ENCODE assay signal across 27 cellular contexts in genomic region chr5:154524846-154525245, GRCh38. TPM values are rescaled to one million over a fixed set of nuclear protein-coding genes. Genes with fewer than 3 reads are reported as not detected.
DNase-seq lines count a peak whose midpoint lies in the region; ATAC-seq and TF ChIP-seq lines count a peak whose summit lies in the region.
"Had no signal": no experiment of that assay in that cellular context is flagged by ENCODE, and none has a peak within 500 bp of the region (broad histone marks: within the 10 kb centered on the region; RNA-seq: fewer than 3 reads in every experiment).

No MANE protein-coding gene starts in this region.

- H3K27me3 ChIP-seq in endodermal cell (ENCODE audit: control insufficient read depth, insufficient read depth, low read length, poor library complexity, severe bottlenecking) = no peaks in the 10 kb centered on the region

- peak; percentile 52 for ATAC-seq in stimulated activated naive CD8-positive, alpha-beta T cell treated with anti-CD3 and anti-CD28 coated beads, Interleukin-15, Interleukin-2, amounts not matched to agents 100 U/mL and 50 U/mL, for 24 hours
- no peak for ATAC-seq in stimulated activated naive CD8-positive, alpha-beta T cell treated with anti-CD3 and anti-CD28 coated beads, Interleukin-15, amount 100 ng/mL, for 72 hours
- ATAC-seq in HG02840 (IDR thresholded peaks at IDR 0.05; ENCODE audit: low FRiP score, unreplicated experiment) = no peak
- ATAC-seq in HG03520 (IDR thresholded peaks at IDR 0.05; ENCODE audit: unreplicated experiment) = no peak
- ATAC-seq: HepG2, K562, PC-3 had no signal

- H3K27ac ChIP-seq in endodermal cell (ENCODE audit: low read depth, low read length) = no peak overlapping the region
- H3K27ac ChIP-seq: 22Rv1, HL-60 had no signal

- TF ChIP-seq CTCF in endodermal cell (conservative IDR thresholded peaks at IDR 0.05) (no peak), mesothelial cell of epicardium (IDR thresholded peaks at IDR 0.05; ENCODE audit: unreplicated experiment) (no peak)

- H3K4me1 ChIP-seq in endodermal cell (ENCODE audit: control insufficient read depth, insufficient read depth, low read length) = peaks cover 38% of the 10 kb centered on the region

- peaks cover 75% of the 10 kb centered on the region for H3K27me3 Mint-ChIP-seq in stimulated activated naive CD8-positive, alpha-beta T cell treated with anti-CD3 and anti-CD28 coated beads, Interleukin-15, amount 100 ng/mL, for 72 hours
- H3K27me3 Mint-ChIP-seq in endodermal cell (ENCODE audit: insufficient read depth) (no peaks in the 10 kb centered on the region), mesothelial cell of epicardium (ENCODE audit: low read depth) (no peaks in the 10 kb centered on the region)

- peaks cover 7% of the 10 kb centered on the region for H3K4me1 Mint-ChIP-seq in stimulated activated naive CD8-positive, alpha-beta T cell treated with anti-CD3 and anti-CD28 coated beads, Interleukin-15, amount 100 ng/mL, for 72 hours
- peaks cover 51% of the 10 kb centered on the region for H3K4me1 Mint-ChIP-seq in endodermal cell
- peaks cover 49% of the 10 kb centered on the region for H3K4me1 Mint-ChIP-seq in mesothelial cell of epicardium

- H3K36me3 ChIP-seq in endodermal cell (ENCODE audit: control insufficient read depth, insufficient read depth, low read length) = no peaks in the 10 kb centered on the region

- H3K36me3 Mint-ChIP-seq in endodermal cell (ENCODE audit: low read depth) (no peaks in the 10 kb centered on the region), mesothelial cell of epicardium (no peaks in the 10 kb centered on the region)

- H3K4me3 Mint-ChIP-seq in stimulated activated naive CD8-positive, alpha-beta T cell treated with anti-CD3 and anti-CD28 coated beads, Interleukin-15, amount 100 ng/mL, for 72 hours = no peak overlapping the region
- no peak overlapping the region for H3K4me3 Mint-ChIP-seq in endodermal cell
- no peak overlapping the region for H3K4me3 Mint-ChIP-seq in mesothelial cell of epicardium
- H3K4me3 Mint-ChIP-seq: H9 had no signal

- H3K4me3 ChIP-seq in endodermal cell (ENCODE audit: low read length) = no peak overlapping the region
- H3K4me3 ChIP-seq: K562 had no signal

- no peaks in the 10 kb centered on the region for H3K9me3 Mint-ChIP-seq in stimulated activated naive CD8-positive, alpha-beta T cell treated with anti-CD3 and anti-CD28 coated beads, Interleukin-15, amount 100 ng/mL, for 72 hours
- no peaks in the 10 kb centered on the region for H3K9me3 Mint-ChIP-seq in endodermal cell
- no peaks in the 10 kb centered on the region for H3K9me3 Mint-ChIP-seq in mesothelial cell of epicardium
- H3K9me3 Mint-ChIP-seq: H9 had no signal

- DNase-seq in stimulated activated naive CD8-positive, alpha-beta T cell treated with anti-CD3 and anti-CD28 coated beads, Interleukin-15, Interleukin-2, amounts not matched to agents 100 U/mL and 50 U/mL, for 24 hours = no peak
- no peak for DNase-seq in stimulated activated naive CD8-positive, alpha-beta T cell treated with anti-CD3 and anti-CD28 coated beads, Interleukin-15, amount 100 ng/mL, for 72 hours
- DNase-seq in endodermal cell (peak; percentile 29), mesothelial cell of epicardium (ENCODE audit: low spot score in 2 of 2, unreplicated experiment in 2 of 2) (no peak), HuH-7.5 (ENCODE audit: low spot score) (no peak)
- no peak for DNase-seq in stimulated activated naive CD4-positive, alpha-beta T cell (lab: John Stamatoyannopoulos, UW)
- DNase-seq: Calu3; H9; Kasumi-1; NCI-H1092 treated with DMSO at 0.1 percent for 48 hours; NCI-H1436 treated with DMSO at 0.1 percent for 48 hours; NCI-H1930; NCI-H2107; NCI-H446 treated with DMSO at 0.1 percent for 48 hours; NCI-H526; NCI-H82; NK-92 treated with Interleukin-12 subunit alpha and Interleukin-12 subunit beta, amount 100 ng/mL, for 24 hours; PC-3 had no signal

- H3K27ac Mint-ChIP-seq in stimulated activated naive CD8-positive, alpha-beta T cell treated with anti-CD3 and anti-CD28 coated beads, Interleukin-15, amount 100 ng/mL, for 72 hours = no peak overlapping the region
- H3K27ac Mint-ChIP-seq in endodermal cell (no peak overlapping the region), mesothelial cell of epicardium (peak overlapping the region; percentile 94)

- H3K9ac ChIP-seq in endodermal cell (ENCODE audit: extremely low read depth, low read length, poor library complexity, severe bottlenecking) = no peak overlapping the region

- 91 to 100% methylated on average over 1 to 2 of the region's 2 CpGs for WGBS in endodermal cell (ENCODE audit: insufficient coverage in 1 of 2, insufficient read length in 1 of 2), 2 experiments

- no peaks in the 10 kb centered on the region for H3K9me3 ChIP-seq in endodermal cell (ENCODE audit: control insufficient read depth, low read length)

RNA-seq across cellular contexts. Expression of gene HAND1, which starts 46.8 kb away (rescaled TPM):
- total RNA-seq in endodermal cell (not detected), mesothelial cell of epicardium (16.5 to 19.3 TPM (median 16.9 TPM) in 3 replicates)
- 4.8 TPM for polyA plus RNA-seq in endodermal cell (2013, experiment 1 of 2)
- polyA plus RNA-seq in endodermal cell (2013, experiment 2 of 2) = 3.4 TPM
- total RNA-seq: Calu3, H9, HepG2, K562, M059J, PC-3, SK-MEL-5 had no signal
- polyA plus RNA-seq: BJ, HepG2, K562 had no signal

Comparison
In these comparisons a context has a peak if more than half of its experiments do, and no peak if none do; other contexts are left out.
1. RNA of gene HAND1, which starts 46.8 kb away (total RNA-seq): 16.5 to 19.3 TPM in mesothelial cell of epicardium; not detected in endodermal cell; every median in the first group is over 10 times any median in the second.